8 cellular contexts compared by ENCODE assay signal in genomic region chr3:71585126-71585525, GRCh38. TPM values are rescaled to one million over a fixed set of nuclear protein-coding genes. Genes with fewer than 3 reads are reported as not detected.
DNase-seq lines count a peak whose midpoint lies in the region; ATAC-seq and TF ChIP-seq lines count a peak whose summit lies in the region.

No MANE protein-coding gene starts in this region.

- 24 to 41% (median 31%) methylated on average over 5 of the region's 5 CpGs for WGBS in spleen, 5 donors

- peak overlapping the region; percentile 98 for H3K4me3 Mint-ChIP-seq in T-helper 17 cell

- no peaks in the 10 kb centered on the region for H3K36me3 ChIP-seq in spleen

- peak overlapping the region in 7 of 8 donors; percentile 71 to 90 (median 83) for H3K4me3 ChIP-seq in spleen
- H3K4me3 ChIP-seq in foreskin fibroblast (ENCODE audit: low read depth in 1 of 2, low read length in 2 of 2) = no peak overlapping the region

- ATAC-seq in T-helper 17 cell (no peak), GM18502 (IDR thresholded peaks at IDR 0.05; ENCODE audit: poor library complexity, unreplicated experiment) (no peak)

- H3K36me3 Mint-ChIP-seq in T-helper 17 cell (ENCODE audit: low read depth) = peaks cover 5% of the 10 kb centered on the region

- H3K9me3 ChIP-seq in T-helper 17 cell (ENCODE audit: control insufficient read depth, low read length, poor library complexity, severe bottlenecking) (no peaks in the 10 kb centered on the region), spleen (no peaks in the 10 kb centered on the region)

- no peak for TF ChIP-seq POLR2A in spleen (IDR thresholded peaks at IDR 0.05)

- peaks cover 21 to 51% (median 39%) of the 10 kb centered on the region in 6 donors for H3K4me1 ChIP-seq in spleen

- TF ChIP-seq CTCF in spleen (IDR thresholded peaks at IDR 0.05 in 8 of 11, conservative IDR thresholded peaks at IDR 0.05 in 3 of 11) (no peak), foreskin fibroblast (IDR thresholded peaks at IDR 0.05; ENCODE audit: low read depth, low read length) (no peak)

- peak overlapping the region; percentile 95 for H3K27ac Mint-ChIP-seq in T-helper 17 cell

- DNase-seq in NCI-H82 (lab: John Stamatoyannopoulos, UW) (peak; percentile 9), NCI-H82 treated with DMSO at 0.1 percent for 48 hours (lab: John Stamatoyannopoulos, UW; ENCODE audit: unreplicated experiment) (no peak), T-helper 17 cell (no peak), fibroblast of peridontal ligament (ENCODE audit: extremely low read depth) (peak; percentile 26), spleen (no peak), foreskin fibroblast (no peak), hepatic stellate cell (ENCODE audit: low spot score) (no peak)

- peaks cover 34% of the 10 kb centered on the region for H3K4me1 Mint-ChIP-seq in T-helper 17 cell

- peak overlapping the region; percentile 94 to 98 (median 96) for H3K27ac ChIP-seq in spleen

- H3K27me3 Mint-ChIP-seq in T-helper 17 cell = no peaks in the 10 kb centered on the region

- peaks cover 0 to 18% (median 0%) of the 10 kb centered on the region in 7 donors for H3K27me3 ChIP-seq in spleen (replicated peaks in 1 of 7)

- intact Hi-C loops in spleen (cut with DNase I; ENCODE audit: low total_unique reads) = loop anchor here (5.0 to 10.0 kb wide), 4 partner anchors 280 to 1033 kb away; no protein-coding TSS in a partner anchor

RNA-seq across cellular contexts. Expression of gene FOXP1, which starts 1.6 kb away (rescaled TPM):
- total RNA-seq in T-helper 17 cell = 100 to 1,000 TPM; 377 to 395 TPM
- 100 to 1,000 TPM; 134 to 202 (median 166) TPM for total RNA-seq in spleen
- polyA plus RNA-seq in spleen = 10 to 100 TPM; 11.1 to 17.2 (median 15.4) TPM

Comparison
In these comparisons a context has a peak if more than half of its experiments do, and no peak if none do; other contexts are left out.
1. DNase-seq: peak in NCI-H82 (single experiment) and fibroblast of peridontal ligament (single experiment); none in NCI-H82 treated with DMSO at 0.1 percent for 48 hours (single experiment), T-helper 17 cell (0 of 3), spleen (single experiment), foreskin fibroblast (0 of 2) and hepatic stellate cell (single experiment).
2. H3K4me3 ChIP-seq: peak in spleen (7 of 8); none in foreskin fibroblast (0 of 2).